1 cellular context compared by ENCODE assay signal in the genomic region with DNA sequence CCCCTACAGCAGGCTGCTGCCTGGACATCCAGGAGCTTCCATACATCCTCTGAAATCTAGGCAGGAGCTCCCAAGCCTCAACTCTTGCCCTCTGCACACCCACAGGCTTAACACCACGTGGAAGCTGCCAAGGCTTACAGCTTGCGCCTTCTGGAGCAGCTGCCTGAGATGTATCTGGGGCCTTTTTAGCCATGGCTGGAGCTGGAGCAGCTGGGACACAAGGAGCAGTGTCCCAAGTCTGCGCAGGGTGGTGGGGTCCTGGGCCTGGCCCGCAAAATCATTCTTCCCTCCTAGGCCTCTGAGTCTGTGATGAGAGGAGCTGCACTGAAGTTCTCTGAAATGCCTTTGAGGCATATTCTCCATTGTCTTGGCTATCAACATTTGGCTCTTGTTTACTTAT.
TF ChIP-seq lines count a peak whose summit lies in the region.

No MANE protein-coding gene starts in this region.

TF ChIP-seq in SK-N-SH treated with all-trans-retinoic acid at 6 μM for 48 hours, 23 proteins besides CTCF, POLR2A, EP300 and RAD21 (continued from another document):
- no peak for TF ChIP-seq ZFP30 (CRISPR knock-in tag; IDR thresholded peaks at IDR 0.05)
- TF ChIP-seq PPARA (CRISPR knock-in tag; IDR thresholded peaks at IDR 0.05; ENCODE audit: borderline replicate concordance) = no peak
- TF ChIP-seq ZNF8 (CRISPR knock-in tag; IDR thresholded peaks at IDR 0.05) = no peak
- TF ChIP-seq ZC3H10 (CRISPR knock-in tag; IDR thresholded peaks at IDR 0.05) = no peak
- TF ChIP-seq, protein P1, sequence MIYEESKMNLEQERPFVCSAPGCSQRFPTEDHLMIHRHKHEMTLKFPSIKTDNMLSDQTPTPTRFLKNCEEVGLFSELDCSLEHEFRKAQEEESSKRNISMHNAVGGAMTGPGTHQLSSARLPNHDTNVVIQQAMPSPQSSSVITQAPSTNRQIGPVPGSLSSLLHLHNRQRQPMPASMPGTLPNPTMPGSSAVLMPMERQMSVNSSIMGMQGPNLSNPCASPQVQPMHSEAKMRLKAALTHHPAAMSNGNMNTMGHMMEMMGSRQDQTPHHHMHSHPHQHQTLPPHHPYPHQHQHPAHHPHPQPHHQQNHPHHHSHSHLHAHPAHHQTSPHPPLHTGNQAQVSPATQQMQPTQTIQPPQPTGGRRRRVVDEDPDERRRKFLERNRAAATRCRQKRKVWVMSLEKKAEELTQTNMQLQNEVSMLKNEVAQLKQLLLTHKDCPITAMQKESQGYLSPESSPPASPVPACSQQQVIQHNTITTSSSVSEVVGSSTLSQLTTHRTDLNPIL (CRISPR knock-in tag; IDR thresholded peaks at IDR 0.05; ENCODE audit: low read depth) = no peak
- no peak for TF ChIP-seq ZNF70 (CRISPR knock-in tag; IDR thresholded peaks at IDR 0.05)
